Comparison of ENCODE assay signal across 8 cellular contexts in the genomic region with DNA sequence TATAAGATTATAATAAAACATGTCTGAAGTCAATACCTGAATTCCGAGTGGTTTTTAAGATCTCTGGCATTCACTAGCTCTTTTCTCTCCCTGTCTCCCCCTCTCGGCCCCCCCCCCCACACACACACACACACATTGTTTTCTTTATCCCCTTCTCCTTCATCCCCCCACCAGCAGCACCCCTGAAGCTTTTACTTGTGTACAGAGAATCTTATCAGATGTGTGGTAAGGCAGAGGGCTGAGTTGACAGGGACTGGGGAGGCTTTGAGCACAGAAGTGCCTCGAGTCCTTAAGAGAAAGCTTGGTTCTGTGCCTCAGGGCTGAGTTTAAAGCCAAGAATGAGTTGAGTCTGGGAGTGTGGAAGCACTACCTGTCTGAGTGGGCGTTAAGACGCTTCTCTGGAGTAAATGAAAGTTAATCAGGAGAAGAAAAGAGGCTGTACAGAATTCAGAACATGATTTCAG. TPM values are rescaled to one million over a fixed set of nuclear protein-coding genes. Genes with fewer than 3 reads are reported as not detected.
A peak's percentile ranks its signal among the peaks of the same experiment; 100 is the strongest.
DNase-seq lines count a peak whose midpoint lies in the region; ATAC-seq, FAIRE-seq and TF ChIP-seq lines count a peak whose summit lies in the region.

No MANE protein-coding gene starts in this region.

- peak overlapping the region; percentile 93 for H3K4me2 ChIP-seq in OCI-LY7 (ENCODE audit: low read length)
- H3K4me2 ChIP-seq in astrocyte (ENCODE audit: low read length): peak overlapping the region; percentile 84

- no peak for FAIRE-seq in astrocyte (lab: Jason Lieb, UNC)

- DNase-seq in activated CD4-positive, alpha-beta T cell treated with anti-CD3 and anti-CD28 coated beads for 36 hours: peak; percentile 69
- DNase-seq in activated CD4-positive, alpha-beta T cell treated with anti-CD3 and anti-CD28 coated beads for 1 hour: no peak
- DNase-seq in OCI-LY7 (ENCODE audit: low spot score) (peak; percentile 78), astrocyte (ENCODE audit: low read depth) (peak; percentile 37), kidney tubule cell (ENCODE audit: low spot score) (peak; percentile 58), NCI-H510A treated with DMSO at 0.1 percent for 48 hours (lab: John Stamatoyannopoulos, UW) (no peak), SIG-M5 (lab: John Stamatoyannopoulos, UW) (no peak)
- peak; percentile 17 to 75 (median 28) for DNase-seq in stimulated activated naive CD4-positive, alpha-beta T cell (lab: John Stamatoyannopoulos, UW)

- H4K20me1 ChIP-seq in OCI-LY7 (ENCODE audit: insufficient read depth, low read length) (peaks cover 17% of the 10 kb centered on the region), astrocyte (ENCODE audit: insufficient read depth, low read length) (peaks cover 24% of the 10 kb centered on the region)

- H2AFZ ChIP-seq in OCI-LY7 (ENCODE audit: low read length): no peak overlapping the region
- H2AFZ ChIP-seq in astrocyte (ENCODE audit: low read depth, low read length): no peak overlapping the region

- H3K9me3 ChIP-seq in OCI-LY7 (ENCODE audit: low read length) (0 out of 2 replicates have a peak, but pooled peaks cover 6% of the 10 kb centered on the region), astrocyte (ENCODE audit: insufficient read depth, low read depth, low read length) (no peaks in the 10 kb centered on the region)

- H3K4me3 ChIP-seq in OCI-LY7 (ENCODE audit: low read depth, low read length, poor library complexity, severe bottlenecking) (peak overlapping the region; percentile 97), astrocyte (ENCODE audit: insufficient read depth, low read depth, low read length) (peak overlapping the region; percentile 47)

- no peaks in the 10 kb centered on the region for H3K9me3 Mint-ChIP-seq in activated CD4-positive, alpha-beta T cell treated with anti-CD3 and anti-CD28 coated beads for 36 hours (ENCODE audit: low read depth)
- no peaks in the 10 kb centered on the region for H3K9me3 Mint-ChIP-seq in astrocyte (ENCODE audit: unreplicated experiment)

- intact Hi-C loops in activated CD4-positive, alpha-beta T cell treated with anti-CD3 and anti-CD28 coated beads for 36 hours (cut with DNase I, micrococcal nuclease): loop anchor here (1.0 to 10.0 kb wide), 19 partner anchors 197 to 1850 kb away; partner anchors contain the start of genes MBOAT2 (in 1 of the 2), ODC1 (in 1 of the 2) and RRM2 (in 1 of the 2)
- intact Hi-C loops in OCI-LY7 (cut with micrococcal nuclease; ENCODE audit: unreplicated experiment): loop anchor here (2.0 to 10.0 kb wide), 2 partner anchors 382 to 1050 kb away; no protein-coding TSS in a partner anchor

- H3K36me3 Mint-ChIP-seq in activated CD4-positive, alpha-beta T cell treated with anti-CD3 and anti-CD28 coated beads for 36 hours (ENCODE audit: low read depth): peaks cover 30% of the 10 kb centered on the region
- no peaks in the 10 kb centered on the region for H3K36me3 Mint-ChIP-seq in astrocyte (ENCODE audit: low read depth, unreplicated experiment)

- peak overlapping the region; percentile 92 for H3K27ac Mint-ChIP-seq in activated CD4-positive, alpha-beta T cell treated with anti-CD3 and anti-CD28 coated beads for 36 hours
- H3K27ac Mint-ChIP-seq in astrocyte (ENCODE audit: unreplicated experiment): peak overlapping the region; percentile 96

- H3K9ac ChIP-seq in astrocyte (ENCODE audit: low read length): peak overlapping the region; percentile 64

- peak; percentile 18 for ATAC-seq in activated CD4-positive, alpha-beta T cell treated with anti-CD3 and anti-CD28 coated beads for 36 hours

- CTCF ChIA-PET in activated CD4-positive, alpha-beta T cell treated with anti-CD3 and anti-CD28 coated beads for 36 hours (lab: Charles Lee): interaction anchor here (0.6 to 1.0 kb wide), 8 partner anchors 102 to 1256 kb away, joined by 3 read pairs; no protein-coding TSS in a partner anchor
- CTCF ChIA-PET in OCI-LY7 (lab: Charles Lee; ENCODE audit: unreplicated experiment): interaction anchor here (0.6 kb wide), 2 partner anchors 47 to 450 kb away, joined by 8 read pairs; no protein-coding TSS in a partner anchor

- peaks cover 2% of the 10 kb centered on the region for H3K27me3 Mint-ChIP-seq in activated CD4-positive, alpha-beta T cell treated with anti-CD3 and anti-CD28 coated beads for 36 hours
- peaks cover 2% of the 10 kb centered on the region for H3K27me3 Mint-ChIP-seq in astrocyte (ENCODE audit: low read depth, unreplicated experiment)

- H3K4me1 Mint-ChIP-seq in activated CD4-positive, alpha-beta T cell treated with anti-CD3 and anti-CD28 coated beads for 36 hours: peaks cover 21% of the 10 kb centered on the region
- H3K4me1 Mint-ChIP-seq in astrocyte (ENCODE audit: low read depth, unreplicated experiment): peaks cover 5% of the 10 kb centered on the region

- no peaks in the 10 kb centered on the region for H3K27me3 ChIP-seq in astrocyte (ENCODE audit: insufficient read depth, low read length)

- H3K4me3 Mint-ChIP-seq in activated CD4-positive, alpha-beta T cell treated with anti-CD3 and anti-CD28 coated beads for 36 hours: peak overlapping the region; percentile 98
- peak overlapping the region; percentile 85 for H3K4me3 Mint-ChIP-seq in astrocyte (ENCODE audit: unreplicated experiment)

- peaks cover 23% of the 10 kb centered on the region for H3K4me1 ChIP-seq in OCI-LY7 (ENCODE audit: insufficient read depth, low read length, poor library complexity, severe bottlenecking)
- peaks cover 23% of the 10 kb centered on the region for H3K4me1 ChIP-seq in astrocyte (ENCODE audit: insufficient read depth, low read length)

- H3K36me3 ChIP-seq in OCI-LY7 (ENCODE audit: insufficient read depth, low read length) (peaks cover 29% of the 10 kb centered on the region), astrocyte (ENCODE audit: insufficient read depth, low read length) (no peaks in the 10 kb centered on the region)

- H3K79me2 ChIP-seq in OCI-LY7 (ENCODE audit: insufficient read depth, low read depth, low read length) (peaks cover 40% of the 10 kb centered on the region), astrocyte (ENCODE audit: insufficient read depth, low read length) (peaks cover 25% of the 10 kb centered on the region)

- H3K27ac ChIP-seq in OCI-LY7 (ENCODE audit: low read depth, low read length, poor library complexity, severe bottlenecking) (peak overlapping the region; percentile 91), astrocyte (ENCODE audit: low read depth, low read length) (no peak overlapping the region)

- H3K9me2 ChIP-seq in OCI-LY7 (ENCODE audit: insufficient read depth, low read length): no peaks in the 10 kb centered on the region

- POLR2A ChIA-PET in activated CD4-positive, alpha-beta T cell treated with anti-CD3 and anti-CD28 coated beads for 36 hours (lab: Charles Lee): interaction anchor here (0.6 to 1.8 kb wide), 17 partner anchors 76 to 1218 kb away, joined by 3 to 25 read pairs (median 4); no protein-coding TSS in a partner anchor
- POLR2A ChIA-PET in OCI-LY7 (lab: Charles Lee): interaction anchor here (0.6 to 1.8 kb wide), 13 partner anchors 32 to 1116 kb away, joined by 3 to 17 read pairs (median 3); no protein-coding TSS in a partner anchor

- BruUV-seq in OCI-LY7 (replicated peaks; lab: Mats Ljungman, UMichigan): no TSS peak

- TF ChIP-seq CTCF in OCI-LY7 (conservative IDR thresholded peaks at IDR 0.05; ENCODE audit: low read length) (no peak), astrocyte (IDR thresholded peaks at IDR 0.05; ENCODE audit: insufficient read depth, low read depth, low read length) (no peak)

RNA-seq across cellular contexts. Expression of gene ID2, which starts 2.6 kb away (rescaled TPM):
- 100 to 1,000 TPM; 171 to 213 TPM for total RNA-seq in activated CD4-positive, alpha-beta T cell treated with anti-CD3 and anti-CD28 coated beads for 36 hours
- total RNA-seq in OCI-LY7 (2014; rRNA removed; shearing (Covaris generic)): 439 and 498 TPM in 2 replicates
- total RNA-seq in OCI-LY7 (2022) (69.8 and 79.3 TPM in 2 replicates), astrocyte (7.7 and 13.6 TPM in 2 replicates)

Comparison
In these comparisons a context has a peak if more than half of its experiments do, and no peak if none do; other contexts are left out.
1. DNase-seq: peak in activated CD4-positive, alpha-beta T cell treated with anti-CD3 and anti-CD28 coated beads for 36 hours (single experiment), OCI-LY7 (single experiment), astrocyte (single experiment), kidney tubule cell (single experiment) and stimulated activated naive CD4-positive, alpha-beta T cell (6 of 6); none in activated CD4-positive, alpha-beta T cell treated with anti-CD3 and anti-CD28 coated beads for 1 hour (single experiment), NCI-H510A treated with DMSO at 0.1 percent for 48 hours (single experiment) and SIG-M5 (single experiment).